Comparison of ENCODE assay signal across 14 cellular contexts in the genomic region with DNA sequence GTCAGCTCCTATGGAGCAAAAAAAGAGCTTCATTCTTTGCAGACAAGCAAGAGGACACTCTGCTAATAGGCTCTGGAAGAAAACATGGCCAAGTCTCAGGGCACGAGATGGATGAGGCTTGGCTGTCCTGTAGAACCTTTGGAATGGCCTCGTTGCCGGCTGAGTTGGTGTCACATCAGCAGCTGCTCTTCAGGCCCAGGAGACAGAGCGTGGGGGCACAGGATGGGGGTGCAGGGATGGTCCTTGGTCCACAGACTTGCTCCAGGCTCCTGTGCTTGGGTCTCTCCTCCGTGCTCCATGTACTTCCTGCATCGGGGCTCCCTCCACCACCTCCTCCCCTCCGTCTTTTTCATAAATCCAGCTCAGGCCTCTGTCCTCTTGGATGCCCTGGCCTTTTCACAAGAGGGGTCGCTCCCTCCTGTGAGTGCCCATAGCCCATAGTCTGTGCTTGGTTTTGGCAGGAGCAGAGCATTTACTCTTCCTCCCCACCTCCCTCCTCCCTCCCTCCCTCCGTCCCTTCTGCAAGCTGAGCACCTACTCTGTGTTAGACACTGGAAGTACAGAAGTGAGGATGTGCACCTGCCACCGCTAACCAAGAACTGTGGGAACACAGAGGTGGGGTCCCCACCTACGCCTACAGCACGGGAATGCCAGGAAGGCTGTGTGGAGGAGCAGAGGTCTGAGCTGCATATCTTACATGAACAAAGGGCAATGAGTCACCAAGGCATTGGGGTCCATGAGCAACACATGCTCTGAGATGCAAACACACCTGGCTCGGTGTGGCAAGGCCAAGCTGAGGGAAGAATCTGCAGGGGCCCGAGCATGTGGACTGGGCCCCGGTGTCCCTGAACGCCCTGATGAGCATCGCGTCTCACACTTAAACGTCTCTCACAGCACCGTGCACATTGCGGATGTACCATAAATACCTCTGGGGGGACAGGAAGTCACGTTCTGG.
"Had no signal": no experiment of that assay in that cellular context is flagged by ENCODE, and none has a peak within 500 bp of the region (broad histone marks: within the 10 kb centered on the region; RNA-seq: fewer than 3 reads in every experiment).

No MANE protein-coding gene starts in this region.

- H3K36me3 ChIP-seq: adrenal gland, esophagus muscularis mucosa, ovary, SJSA1, transverse colon had no signal

- H3K9me3 Mint-ChIP-seq: activated T-helper 1 cell treated with anti-CD3 and anti-CD28 coated beads, Interleukin-12 subunit alpha, Interleukin-12 subunit beta, Interleukin-2, Interleukin-4 antibody, amounts not matched to agents 30 ng/mL and 10 ng/mL and 1 ng/mL, durations not matched to agents 14 hours and 24 hours and 36 hours; nephron progenitor cell; T-helper 2 cell treated with Interferon-gamma antibody and Interleukin-4, amounts not matched to agents 5 μg/mL and 100 μg/mL, for 36 hours had no signal

- DNase-seq: activated CD4-positive, alpha-beta T cell treated with anti-CD3 and anti-CD28 coated beads, Interleukin-2, amount 50 U/mL, for 48 hours; activated naive CD4-positive, alpha-beta T cell treated with anti-CD3 and anti-CD28 coated beads, Interleukin-2, amount 50 U/mL, for 16 hours; left cardiac atrium; nephron progenitor cell; SW 1271; transverse colon had no signal

- H3K36me3 Mint-ChIP-seq: brain had no signal

- H3K9me3 ChIP-seq: adrenal gland, esophagus muscularis mucosa, ovary, SJSA1, transverse colon had no signal

- H3K4me3 ChIP-seq: adrenal gland, esophagus muscularis mucosa, ovary, SJSA1, skin epidermis, transverse colon had no signal

- H3K4me3 Mint-ChIP-seq: activated T-helper 1 cell treated with anti-CD3 and anti-CD28 coated beads, Interleukin-12 subunit alpha, Interleukin-12 subunit beta, Interleukin-2, Interleukin-4 antibody, amounts not matched to agents 30 ng/mL and 10 ng/mL and 1 ng/mL, durations not matched to agents 14 hours and 24 hours and 36 hours; brain; nephron progenitor cell; T-helper 2 cell treated with Interferon-gamma antibody and Interleukin-4, amounts not matched to agents 5 μg/mL and 100 μg/mL, for 36 hours had no signal

- ATAC-seq: left cardiac atrium had no signal

- H3K27ac Mint-ChIP-seq: activated T-helper 1 cell treated with anti-CD3 and anti-CD28 coated beads, Interleukin-12 subunit alpha, Interleukin-12 subunit beta, Interleukin-2, Interleukin-4 antibody, amounts not matched to agents 30 ng/mL and 10 ng/mL and 1 ng/mL, durations not matched to agents 14 hours and 24 hours and 36 hours; nephron progenitor cell; T-helper 2 cell treated with Interferon-gamma antibody and Interleukin-4, amounts not matched to agents 5 μg/mL and 100 μg/mL, for 36 hours had no signal

- H3K27ac ChIP-seq: adrenal gland, esophagus muscularis mucosa, ovary, SJSA1, skin epidermis, transverse colon had no signal

- H3K4me1 ChIP-seq: adrenal gland, SJSA1, transverse colon had no signal

- H3K27me3 ChIP-seq: adrenal gland, ovary, transverse colon had no signal
